8 cellular contexts compared by ENCODE assay signal in the genomic region with DNA sequence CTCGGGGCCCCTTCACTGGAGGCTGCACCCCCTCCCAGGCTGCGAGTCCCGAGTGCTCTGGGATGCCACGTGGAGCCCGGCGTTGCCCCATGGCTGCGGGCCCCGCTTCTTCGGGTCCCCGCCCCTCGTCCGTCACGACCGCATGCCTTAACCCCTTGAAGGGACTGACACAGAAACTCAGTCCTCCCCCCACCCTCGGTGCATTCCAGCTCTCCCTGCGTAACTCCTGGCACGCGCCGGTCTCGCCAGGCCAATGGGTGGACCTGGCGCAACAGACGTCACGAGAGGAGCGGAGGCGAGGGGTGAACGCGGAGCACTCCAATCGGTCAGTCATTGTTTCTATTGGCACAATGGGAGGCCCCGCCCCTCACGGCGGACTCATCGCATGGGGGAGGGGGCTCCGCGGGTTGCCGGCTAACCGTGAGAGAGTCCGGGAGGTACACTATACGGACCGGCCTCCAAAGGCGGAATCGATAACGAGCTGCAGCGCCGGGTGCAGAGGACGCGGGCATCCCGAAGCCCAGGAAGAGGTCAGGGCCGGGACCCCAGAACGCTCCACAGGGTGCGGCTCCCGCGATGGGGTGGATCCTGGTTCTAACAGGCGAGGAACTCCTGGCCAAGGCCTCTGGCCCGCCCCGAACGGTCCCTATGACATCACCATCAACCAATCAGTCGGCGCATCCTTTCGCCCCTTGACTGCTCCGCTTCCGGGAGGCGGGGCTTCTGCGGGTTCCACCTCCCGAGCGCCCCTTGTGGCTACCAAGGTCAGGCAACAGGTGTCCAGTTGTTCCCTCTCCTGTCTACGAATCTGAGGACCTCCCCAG. TPM values are rescaled to one million over a fixed set of nuclear protein-coding genes. Genes with fewer than 3 reads are reported as not detected.
DNase-seq lines count a peak whose midpoint lies in the region; ATAC-seq and TF ChIP-seq lines count a peak whose summit lies in the region.

No MANE protein-coding gene starts in this region.

- H3K36me3 ChIP-seq in right atrium auricular region (no peaks in the 10 kb centered on the region), prostate gland (no peaks in the 10 kb centered on the region), urinary bladder (ENCODE audit: insufficient read depth) (no peaks in the 10 kb centered on the region)

- 1% methylated on average over 66 of the region's 66 CpGs for WGBS in prostate gland
- under 1% methylated on average over 66 of the region's 66 CpGs for WGBS in urinary bladder

- H3K36me3 Mint-ChIP-seq in T-helper 1 cell treated with Interleukin-12 subunit alpha and Interleukin-12 subunit beta and Interleukin-4 antibody, amounts not matched to agents 30 μg/mL and 1 μg/mL, for 36 hours (ENCODE audit: low read depth), result peaks cover 3% of the 10 kb centered on the region

- H3K9me3 ChIP-seq in right atrium auricular region (no peaks in the 10 kb centered on the region), prostate gland (no peaks in the 10 kb centered on the region)

- peak; percentile 19 for TF ChIP-seq POLR2A in prostate gland (IDR thresholded peaks at IDR 0.05)

- H3K27ac ChIP-seq in right atrium auricular region, result peak overlapping the region; percentile 84 to 93
- peak overlapping the region; percentile 60 for H3K27ac ChIP-seq in prostate gland
- H3K27ac ChIP-seq in urinary bladder (ENCODE audit: low read depth), result no peak overlapping the region

- H3K27me3 ChIP-seq in right atrium auricular region (no peaks in the 10 kb centered on the region), prostate gland (replicated peaks; ENCODE audit: insufficient read depth) (no peaks in the 10 kb centered on the region)

- no peaks in the 10 kb centered on the region for H3K9me3 Mint-ChIP-seq in T-helper 1 cell treated with Interleukin-12 subunit alpha and Interleukin-12 subunit beta and Interleukin-4 antibody, amounts not matched to agents 30 μg/mL and 1 μg/mL, for 36 hours

- H3K27ac Mint-ChIP-seq in T-helper 1 cell treated with Interleukin-12 subunit alpha and Interleukin-12 subunit beta and Interleukin-4 antibody, amounts not matched to agents 30 μg/mL and 1 μg/mL, for 36 hours, result peak overlapping the region; percentile 93

- H3K4me1 ChIP-seq in right atrium auricular region, result peaks cover 0 to 39% of the 10 kb centered on the region in 2 donors
- no peaks in the 10 kb centered on the region for H3K4me1 ChIP-seq in prostate gland (replicated peaks)
- H3K4me1 ChIP-seq in urinary bladder (ENCODE audit: insufficient read depth), result peaks cover 5% of the 10 kb centered on the region

- peak; percentile 87 for ATAC-seq in HG02642 (IDR thresholded peaks at IDR 0.05; ENCODE audit: poor library complexity, unreplicated experiment)

- TF ChIP-seq CTCF in GM12873 (IDR thresholded peaks at IDR 0.05; ENCODE audit: insufficient read depth, low read depth, low read length, missing control alignments) (peak; percentile 92), right atrium auricular region (IDR thresholded peaks at IDR 0.05) (peak; percentile 48 to 70), prostate gland (IDR thresholded peaks at IDR 0.05) (peak in 3 of 4 experiments; percentile 40 to 67 (median 62))

- peak; percentile 75 for DNase-seq in NCI-H1436 treated with DMSO at 0.1 percent for 48 hours (lab: John Stamatoyannopoulos, UW)
- DNase-seq in anterior cingulate cortex (lab: John Stamatoyannopoulos, UW), result peak; percentile 83 to 99 (median 93)
- peak; percentile 98 for DNase-seq in right atrium auricular region (ENCODE audit: low spot score)
- peak; percentile 76 for DNase-seq in prostate gland (ENCODE audit: low spot score)

- H3K4me3 ChIP-seq in right atrium auricular region (peak overlapping the region; percentile 48 to 59), prostate gland (peak overlapping the region; percentile 29 to 36), urinary bladder (ENCODE audit: low read depth, low read length) (peak overlapping the region; percentile 30)

- H3K4me3 Mint-ChIP-seq in T-helper 1 cell treated with Interleukin-12 subunit alpha and Interleukin-12 subunit beta and Interleukin-4 antibody, amounts not matched to agents 30 μg/mL and 1 μg/mL, for 36 hours, result peak overlapping the region; percentile 94

- peaks cover 14% of the 10 kb centered on the region for H3K4me1 Mint-ChIP-seq in T-helper 1 cell treated with Interleukin-12 subunit alpha and Interleukin-12 subunit beta and Interleukin-4 antibody, amounts not matched to agents 30 μg/mL and 1 μg/mL, for 36 hours (ENCODE audit: low read depth)

- H3K27me3 Mint-ChIP-seq in T-helper 1 cell treated with Interleukin-12 subunit alpha and Interleukin-12 subunit beta and Interleukin-4 antibody, amounts not matched to agents 30 μg/mL and 1 μg/mL, for 36 hours (ENCODE audit: low read depth), result peaks cover 18% of the 10 kb centered on the region

- intact Hi-C loops in prostate gland (cut with DNase I), result no loop called here

RNA-seq across cellular contexts. Expression of gene CELSR3, which starts 1.0 kb away (rescaled TPM):
- total RNA-seq in right atrium auricular region (under 1 TPM; 0.11 to 0.59 TPM), prostate gland (1 to 10 TPM in 1 of 2 donors, under 1 TPM in 1; 0.41 to 6.4 TPM), urinary bladder (0.79 TPM)
- polyA plus RNA-seq in urinary bladder, result 0.48 TPM

RNA-seq across cellular contexts. Expression of gene NCKIPSD, which starts 22.0 kb away (rescaled TPM):
- total RNA-seq in right atrium auricular region, result 10 to 100 TPM; 51.7 to 97.7 TPM
- total RNA-seq in prostate gland, result 10 to 100 TPM; 32.9 to 83.3 TPM
- total RNA-seq in urinary bladder, result 8.6 TPM
- 18.1 TPM for polyA plus RNA-seq in urinary bladder

RNA-seq across cellular contexts. Expression of gene SLC26A6, which starts 28.4 kb away (rescaled TPM):
- total RNA-seq in right atrium auricular region, result 10 to 100 TPM in 1 of 2 donors, 1 to 10 TPM in 1; 9.6 to 10.1 TPM
- total RNA-seq in prostate gland, result 10 to 100 TPM; 18.4 to 30.0 TPM
- total RNA-seq in urinary bladder, result 8.0 TPM
- 12.9 TPM for polyA plus RNA-seq in urinary bladder

RNA-seq across cellular contexts. Expression of gene TMEM89, which starts 42.1 kb away (rescaled TPM):
- not detected for total RNA-seq in right atrium auricular region
- total RNA-seq in prostate gland, result 1 to 10 TPM in 1 of 2 donors, not detected in 1; 1.9 TPM
- not detected for total RNA-seq in urinary bladder
- polyA plus RNA-seq in urinary bladder, result not detected

RNA-seq across cellular contexts. Expression of gene IP6K2, which starts 53.3 kb away (rescaled TPM):
- total RNA-seq in right atrium auricular region (10 to 100 TPM; 35.7 to 39.6 TPM), prostate gland (100 to 1,000 TPM; 112 to 165 TPM), urinary bladder (75.7 TPM)
- polyA plus RNA-seq in urinary bladder, result 83.2 TPM
